ENCODE assay signal across 8 cellular contexts in the genomic region with DNA sequence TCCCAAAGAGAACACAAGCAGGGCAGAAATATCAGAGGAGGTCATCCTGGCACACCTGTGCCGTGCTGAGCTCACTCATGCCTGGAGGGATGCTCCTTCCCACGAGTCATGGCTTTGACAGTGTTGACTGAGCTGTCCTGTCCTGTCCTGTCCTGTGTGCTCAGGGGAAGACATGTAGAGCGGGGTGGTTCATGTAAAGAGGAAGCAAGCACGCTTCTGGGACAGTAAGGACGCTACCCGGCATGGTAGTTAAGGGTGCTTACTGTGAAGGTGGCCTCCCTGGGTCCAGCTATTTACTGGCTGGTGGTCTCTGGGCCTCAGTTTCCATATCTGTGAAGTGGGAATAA. TPM values are rescaled to one million over a fixed set of nuclear protein-coding genes. Genes with fewer than 3 reads are reported as not detected.
DNase-seq lines count a peak whose midpoint lies in the region; ATAC-seq and TF ChIP-seq lines count a peak whose summit lies in the region.

No MANE protein-coding gene starts in this region.

- H3K4me1 ChIP-seq in Peyer's patch = peaks cover 0 to 52% (median 8%) of the 10 kb centered on the region in 4 donors
- peaks cover 1% of the 10 kb centered on the region for H3K4me1 ChIP-seq in urinary bladder (ENCODE audit: insufficient read depth)
- H3K4me1 ChIP-seq in SJCRH30 = no peaks in the 10 kb centered on the region

- ATAC-seq in GM21619 (IDR thresholded peaks at IDR 0.05; ENCODE audit: unreplicated experiment) = peak; percentile 30

- H3K4me3 ChIP-seq in Peyer's patch (peak overlapping the region; percentile 41 to 62 (median 52)), urinary bladder (ENCODE audit: low read depth, low read length) (peak overlapping the region; percentile 1), SJCRH30 (no peak overlapping the region)

- TF ChIP-seq CTCF in Peyer's patch (IDR thresholded peaks at IDR 0.05) = no peak

- peak; percentile 15 for DNase-seq in GF-D8 (lab: John Stamatoyannopoulos, UW)
- peak in 2 of 3 donors; percentile 42 to 60 for DNase-seq in Peyer's patch
- DNase-seq in germinal center (ENCODE audit: low spot score) = peak; percentile 48
- DNase-seq in activated CD8-positive, alpha-beta memory T cell treated with anti-CD3 and anti-CD28 coated beads, Interleukin-2, amount 50 U/mL, for 48 hours = no peak
- no peak for DNase-seq in NCI-H82 treated with DMSO at 0.1 percent for 48 hours (lab: John Stamatoyannopoulos, UW; ENCODE audit: unreplicated experiment)
- DNase-seq in SJCRH30 = no peak

- peak overlapping the region; percentile 77 to 90 (median 83) for H3K27ac ChIP-seq in Peyer's patch
- peak overlapping the region; percentile 67 for H3K27ac ChIP-seq in urinary bladder (ENCODE audit: low read depth)
- no peak overlapping the region for H3K27ac ChIP-seq in SJCRH30

- H3K36me3 ChIP-seq in Peyer's patch (no peaks in the 10 kb centered on the region), urinary bladder (ENCODE audit: insufficient read depth) (no peaks in the 10 kb centered on the region), SJCRH30 (no peaks in the 10 kb centered on the region)

- WGBS in urinary bladder = 70% methylated on average over 6 of the region's 6 CpGs

- no peak for TF ChIP-seq POLR2A in Peyer's patch (IDR thresholded peaks at IDR 0.05)

- H3K27me3 ChIP-seq in Peyer's patch = no peaks in the 10 kb centered on the region
- no peaks in the 10 kb centered on the region for H3K27me3 ChIP-seq in SJCRH30

- H3K9me3 ChIP-seq in Peyer's patch (no peaks in the 10 kb centered on the region), SJCRH30 (replicated peaks) (no peaks in the 10 kb centered on the region)

RNA-seq across cellular contexts. Expression of a gene that starts 0.4 kb away (rescaled TPM):
- total RNA-seq in Peyer's patch = 100 to 1,000 TPM; 121 to 214 (median 144) TPM
- total RNA-seq in urinary bladder = 6.5 TPM
- 50.1 TPM for polyA plus RNA-seq in urinary bladder
- 0.05 and 0.22 TPM in 2 replicates for total RNA-seq in SJCRH30 (2014; rRNA removed; shearing (Covaris generic))

Comparison
In these comparisons a context has a peak if more than half of its experiments do, and no peak if none do; other contexts are left out.
1. DNase-seq: peak in GF-D8 (single experiment), Peyer's patch (2 of 3) and germinal center (single experiment); none in activated CD8-positive, alpha-beta memory T cell treated with anti-CD3 and anti-CD28 coated beads, Interleukin-2, amount 50 U/mL, for 48 hours (single experiment), NCI-H82 treated with DMSO at 0.1 percent for 48 hours (single experiment) and SJCRH30 (0 of 2).
2. RNA of a gene that starts 0.4 kb away (total RNA-seq): 121 to 214 TPM in Peyer's patch; 6.5 TPM in urinary bladder (single experiment) and 0.05 to 0.22 TPM in SJCRH30; every median in the first group is over 10 times any median in the second.